Comparison of ENCODE assay signal across 8 cellular contexts in genomic region chr20:44601801-44602204, GRCh38. TPM values are rescaled to one million over a fixed set of nuclear protein-coding genes. Genes with fewer than 3 reads are reported as not detected.
A peak's percentile ranks its signal among the peaks of the same experiment; 100 is the strongest.
DNase-seq lines count a peak whose midpoint lies in the region; ATAC-seq and TF ChIP-seq lines count a peak whose summit lies in the region.

No MANE protein-coding gene starts in this region.

- H3K4me1 ChIP-seq in colonic mucosa: peaks cover 5% of the 10 kb centered on the region
- H3K4me1 ChIP-seq in lung (ENCODE audit: control insufficient read depth in 2 of 2, insufficient read depth in 2 of 2, low read length in 2 of 2): peaks cover 32 to 54% of the 10 kb centered on the region in 2 donors
- peaks cover 8% of the 10 kb centered on the region for H3K4me1 ChIP-seq in thymus (ENCODE audit: control insufficient read depth, insufficient read depth, low read length)

- H3K4me1 Mint-ChIP-seq in progenitor cell of endocrine pancreas (ENCODE audit: low read depth): no peaks in the 10 kb centered on the region
- H3K4me1 Mint-ChIP-seq in activated CD8-positive, alpha-beta T cell treated with anti-CD3 and anti-CD28 coated beads for 36 hours (ENCODE audit: low read depth): peaks cover 15% of the 10 kb centered on the region

- DNase-seq in M059J (ENCODE audit: low read depth): peak; percentile 61
- DNase-seq in colonic mucosa: no peak
- no peak for DNase-seq in lung (ENCODE audit: low spot score)
- no peak for DNase-seq in activated naive CD4-positive, alpha-beta T cell (lab: John Stamatoyannopoulos, UW)
- DNase-seq in progenitor cell of endocrine pancreas (ENCODE audit: low spot score, unreplicated experiment): no peak
- no peak for DNase-seq in activated CD8-positive, alpha-beta T cell treated with anti-CD3 and anti-CD28 coated beads for 36 hours

- CTCF ChIA-PET in activated CD8-positive, alpha-beta T cell treated with anti-CD3 and anti-CD28 coated beads for 36 hours (lab: Charles Lee): interaction anchor here (1.0 kb wide), 1 partner anchor 9 kb away, joined by 4 read pairs; no protein-coding TSS in a partner anchor

- WGBS in lung, 2 donors: 2 to 5% methylated on average over 1 of the region's 1 CpG
- 5% methylated on average over 1 of the region's 1 CpG for WGBS in thymus

- H3K9ac ChIP-seq in colonic mucosa (ENCODE audit: low read depth in 2 of 2, low read length in 2 of 2): no peak overlapping the region

- intact Hi-C loops in colonic mucosa (cut with DNase I): loop anchor here (5.0 kb wide), 1 partner anchor 60 kb away; no protein-coding TSS in a partner anchor
- intact Hi-C loops in activated CD8-positive, alpha-beta T cell treated with anti-CD3 and anti-CD28 coated beads for 36 hours (cut with micrococcal nuclease): no loop called here

- H3K36me3 ChIP-seq in colonic mucosa (no peaks in the 10 kb centered on the region), lung (ENCODE audit: control insufficient read depth in 2 of 2, insufficient read depth in 2 of 2, low read length in 2 of 2) (no peaks in the 10 kb centered on the region), thymus (ENCODE audit: control insufficient read depth, insufficient read depth) (no peaks in the 10 kb centered on the region)

- no peak overlapping the region for H3K27ac Mint-ChIP-seq in progenitor cell of endocrine pancreas
- no peak overlapping the region for H3K27ac Mint-ChIP-seq in activated CD8-positive, alpha-beta T cell treated with anti-CD3 and anti-CD28 coated beads for 36 hours

- no peaks in the 10 kb centered on the region for H3K9me3 Mint-ChIP-seq in progenitor cell of endocrine pancreas (ENCODE audit: low read depth)
- no peaks in the 10 kb centered on the region for H3K9me3 Mint-ChIP-seq in activated CD8-positive, alpha-beta T cell treated with anti-CD3 and anti-CD28 coated beads for 36 hours

- H3K4me3 ChIP-seq in colonic mucosa (no peak overlapping the region), lung (no peak overlapping the region), thymus (ENCODE audit: low read length) (no peak overlapping the region)

- H3K36me3 Mint-ChIP-seq in progenitor cell of endocrine pancreas (ENCODE audit: insufficient read depth): peaks cover 2% of the 10 kb centered on the region
- H3K36me3 Mint-ChIP-seq in activated CD8-positive, alpha-beta T cell treated with anti-CD3 and anti-CD28 coated beads for 36 hours (ENCODE audit: low read depth): no peaks in the 10 kb centered on the region

- no peaks in the 10 kb centered on the region for H3K9me3 ChIP-seq in colonic mucosa
- no peaks in the 10 kb centered on the region for H3K9me3 ChIP-seq in lung (ENCODE audit: control insufficient read depth in 2 of 2, insufficient read depth in 1 of 2, low read length in 1 of 2)
- no peaks in the 10 kb centered on the region for H3K9me3 ChIP-seq in thymus (ENCODE audit: control insufficient read depth)

- H3K27me3 ChIP-seq in colonic mucosa (no peaks in the 10 kb centered on the region), lung (ENCODE audit: control insufficient read depth, insufficient read depth) (no peaks in the 10 kb centered on the region), thymus (ENCODE audit: control insufficient read depth, insufficient read depth) (no peaks in the 10 kb centered on the region)

- no peak for TF ChIP-seq CTCF in colonic mucosa (IDR thresholded peaks at IDR 0.05)
- TF ChIP-seq CTCF in lung (IDR thresholded peaks at IDR 0.05; ENCODE audit: control extremely low read depth, extremely low read depth): no peak
- no peak for TF ChIP-seq CTCF in progenitor cell of endocrine pancreas (IDR thresholded peaks at IDR 0.05; ENCODE audit: unreplicated experiment)
- TF ChIP-seq CTCF in activated CD8-positive, alpha-beta T cell treated with anti-CD3 and anti-CD28 coated beads for 36 hours (IDR thresholded peaks at IDR 0.05): no peak

- peak overlapping the region; percentile 37 for H3K27ac ChIP-seq in colonic mucosa
- H3K27ac ChIP-seq in lung (ENCODE audit: low read depth in 1 of 2, low read length in 1 of 2): peak overlapping the region; percentile 55 to 99
- H3K27ac ChIP-seq in thymus (ENCODE audit: low read depth): peak overlapping the region; percentile 2

- no peaks in the 10 kb centered on the region for H3K27me3 Mint-ChIP-seq in progenitor cell of endocrine pancreas
- H3K27me3 Mint-ChIP-seq in activated CD8-positive, alpha-beta T cell treated with anti-CD3 and anti-CD28 coated beads for 36 hours: no peaks in the 10 kb centered on the region

- H3K4me3 Mint-ChIP-seq in progenitor cell of endocrine pancreas (ENCODE audit: low read depth): no peak overlapping the region
- H3K4me3 Mint-ChIP-seq in activated CD8-positive, alpha-beta T cell treated with anti-CD3 and anti-CD28 coated beads for 36 hours: no peak overlapping the region

- ATAC-seq in lung (ENCODE audit: insufficient read depth, low FRiP score) (no peak), HG03196 (IDR thresholded peaks at IDR 0.05; ENCODE audit: unreplicated experiment) (no peak)
- no peak for ATAC-seq in activated CD8-positive, alpha-beta T cell treated with anti-CD3 and anti-CD28 coated beads for 36 hours

- POLR2A ChIA-PET in activated CD8-positive, alpha-beta T cell treated with anti-CD3 and anti-CD28 coated beads for 36 hours (lab: Charles Lee): interaction anchor here (0.6 kb wide), 1 partner anchor 34 kb away, joined by 4 read pairs; no protein-coding TSS in a partner anchor

RNA-seq across cellular contexts. Expression of gene PKIG, which starts 19.4 kb away (rescaled TPM):
- 57.9 and 83.1 TPM in 2 replicates for total RNA-seq in M059J (2014; rRNA removed; shearing (Covaris generic))
- total RNA-seq in colonic mucosa (10 to 100 TPM; 24.4 to 46.1 TPM), lung (10 to 100 TPM; 45.7 to 62.7 TPM), progenitor cell of endocrine pancreas (34.4 and 36.5 TPM in 2 replicates)
- polyA plus RNA-seq in lung (10 to 100 TPM; 63.2 to 67.8 TPM), thymus (41.7 TPM)
- total RNA-seq in activated CD8-positive, alpha-beta T cell treated with anti-CD3 and anti-CD28 coated beads for 36 hours: 1 to 10 TPM; 4.8 TPM

RNA-seq across cellular contexts. Expression of gene ADA, which starts 49.7 kb away (rescaled TPM):
- 9.1 and 9.6 TPM in 2 replicates for total RNA-seq in M059J (2014; rRNA removed; shearing (Covaris generic))
- 1 to 10 TPM; 2.4 to 4.5 TPM for total RNA-seq in colonic mucosa
- 1 to 10 TPM; 6.2 to 9.8 TPM for total RNA-seq in lung
- 10 to 100 TPM in 1 of 2 donors, 1 to 10 TPM in 1; 4.2 to 55.2 TPM for polyA plus RNA-seq in lung
- polyA plus RNA-seq in thymus: 61.1 TPM
- total RNA-seq in progenitor cell of endocrine pancreas: 10.7 and 11.4 TPM in 2 replicates
- 10 to 100 TPM; 32.8 to 36.7 TPM for total RNA-seq in activated CD8-positive, alpha-beta T cell treated with anti-CD3 and anti-CD28 coated beads for 36 hours

Comparison
In these comparisons a context has a peak if more than half of its experiments do, and no peak if none do; other contexts are left out.
1. H3K27ac ChIP-seq: peak in every context shown above with its lines; median percentile 77 in lung; 37 in colonic mucosa; 2 in thymus.